Comparison of ENCODE assay signal across 8 cellular contexts in the genomic region with DNA sequence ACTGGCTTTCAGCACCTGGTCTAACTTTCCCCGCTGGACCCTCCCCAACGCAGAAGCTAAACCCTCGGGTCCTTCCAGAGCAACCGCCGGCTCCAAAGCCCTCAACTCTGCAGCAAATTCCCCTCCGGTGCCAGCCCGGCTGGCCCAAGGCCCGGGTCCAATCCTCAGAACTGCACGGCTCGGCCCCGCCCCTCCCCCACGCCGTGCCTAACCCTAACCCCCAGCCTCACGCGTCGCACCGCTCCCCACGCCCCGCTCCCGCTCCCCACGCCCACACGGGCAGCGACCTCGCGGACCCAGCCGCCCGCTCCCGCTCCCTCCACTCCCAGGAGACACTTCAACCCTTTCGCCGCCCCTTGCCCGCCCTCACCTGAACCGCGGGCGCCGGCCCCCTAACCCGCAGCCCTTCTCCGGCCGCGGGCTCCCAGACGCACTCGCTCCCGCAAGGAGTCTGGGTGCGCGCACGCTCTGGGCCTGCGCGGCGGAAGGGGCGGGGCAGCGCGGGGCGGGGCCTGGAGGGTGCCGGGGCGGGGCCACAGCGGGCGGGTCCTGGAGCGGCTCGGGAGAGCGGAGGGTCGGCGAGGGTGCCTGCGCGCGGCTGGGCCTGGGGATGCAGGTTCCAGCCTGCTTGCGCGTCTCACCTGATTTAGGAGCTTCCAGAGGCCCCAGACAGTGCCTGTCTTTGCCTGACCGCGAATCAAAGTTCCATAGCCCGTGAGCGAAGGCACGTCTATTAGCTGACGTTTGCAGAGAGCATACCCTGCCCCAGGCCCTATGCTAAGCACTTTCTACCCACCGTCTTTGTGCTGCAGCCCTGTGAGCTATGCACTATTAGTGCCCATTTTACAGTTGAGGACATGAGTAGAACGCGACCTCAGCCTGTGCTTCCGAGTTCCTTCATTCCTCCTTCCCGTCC. TPM values are rescaled to one million over a fixed set of nuclear protein-coding genes. Genes with fewer than 3 reads are reported as not detected.
DNase-seq lines count a peak whose midpoint lies in the region; ATAC-seq and TF ChIP-seq lines count a peak whose summit lies in the region.

A gene (minus strand): TSS at position 453 of the 916 bp plus-strand sequence. CDS start 2,729 bp downstream, outside the sequence.

- H3K9me3 Mint-ChIP-seq in mesothelial cell of epicardium: no peaks in the 10 kb centered on the region

- H3K4me3 ChIP-seq in NT2/D1 (ENCODE audit: insufficient read length, low read depth): peak within 1 kb of the TSS; percentile 73

- H3K27me3 ChIP-seq in NT2/D1 (ENCODE audit: insufficient read depth, insufficient read length): no peaks in the 10 kb centered on the region

- peak within 1 kb of the TSS; percentile 91 for H3K4me3 Mint-ChIP-seq in mesothelial cell of epicardium

- in situ Hi-C loops in endometrial microvascular endothelial cells (cut with HindIII; ENCODE audit: inconsistent ontology term, low pct_unique_long_range_greater_than_20kb, low sequenced_read_pairs): no loop called here

- H3K27ac Mint-ChIP-seq in mesothelial cell of epicardium: peak within 1 kb of the TSS; percentile 93

- peak; percentile 89 for DNase-seq in COLO668 (lab: John Stamatoyannopoulos, UW; ENCODE audit: unreplicated experiment)
- peak; percentile 84 for DNase-seq in HPDE6-E6E7 (ENCODE audit: extremely low spot score)
- peak; percentile 69 for DNase-seq in NT2/D1 (ENCODE audit: low read depth, low spot score)
- peak; percentile 61 for DNase-seq in activated CD8-positive, alpha-beta memory T cell treated with anti-CD3 and anti-CD28 coated beads, Interleukin-2, amount 50 U/mL, for 24 hours (ENCODE audit: extremely low read depth)
- DNase-seq in mesothelial cell of epicardium (ENCODE audit: low spot score in 2 of 2, unreplicated experiment in 2 of 2): peak; percentile 86 to 92
- DNase-seq in stimulated activated CD8-positive, alpha-beta memory T cell treated with anti-CD3 and anti-CD28 coated beads, Interleukin-15, amount 100 ng/mL, for 48 hours (ENCODE audit: low read depth in 2 of 2): peak; percentile 81 to 82

- peaks cover 41% of the 10 kb centered on the region for H3K36me3 ChIP-seq in NT2/D1 (ENCODE audit: insufficient read depth, insufficient read length, low read length)

- peak; percentile 95 for ATAC-seq in GM19463 (IDR thresholded peaks at IDR 0.05; ENCODE audit: unreplicated experiment)

- H3K36me3 Mint-ChIP-seq in mesothelial cell of epicardium: peaks cover 19% of the 10 kb centered on the region

- no peaks in the 10 kb centered on the region for H3K9me3 ChIP-seq in NT2/D1 (ENCODE audit: insufficient read depth, low read length)

- H3K27me3 Mint-ChIP-seq in mesothelial cell of epicardium (ENCODE audit: low read depth): no peaks in the 10 kb centered on the region

- TF ChIP-seq CTCF in mesothelial cell of epicardium (IDR thresholded peaks at IDR 0.05; ENCODE audit: unreplicated experiment): no peak

- no peaks in the 10 kb centered on the region for H3K4me1 ChIP-seq in NT2/D1 (ENCODE audit: insufficient read depth, insufficient read length)

- peak within 1 kb of the TSS; percentile 85 for H3K9ac ChIP-seq in NT2/D1 (ENCODE audit: insufficient read length, low read depth)

- peaks cover 18% of the 10 kb centered on the region for H3K4me1 Mint-ChIP-seq in mesothelial cell of epicardium

RNA-seq across cellular contexts. Expression of the gene that starts here (rescaled TPM):
- total RNA-seq in endometrial microvascular endothelial cells (ENCODE audit: inconsistent ontology term) (27.3 TPM), mesothelial cell of epicardium (50.4 to 53.6 TPM (median 51.6 TPM) in 3 replicates)

Comparison
In these comparisons a context has a peak if more than half of its experiments do, and no peak if none do; other contexts are left out.
1. Peak in every context shown above with its lines: DNase-seq, ATAC-seq and H3K4me3 ChIP-seq.